Comparison of ENCODE assay signal across 8 cellular contexts in genomic region chr3:14178247-14179113, GRCh38. TPM values are rescaled to one million over a fixed set of nuclear protein-coding genes. Genes with fewer than 3 reads are reported as not detected.
A peak's percentile ranks its signal among the peaks of the same experiment; 100 is the strongest.
DNase-seq lines count a peak whose midpoint lies in the region; ATAC-seq lines count a peak whose summit lies in the region.

TSS of gene LSM3 (plus strand) at chr3:14178817. CDS start at chr3:14178861, 44 bp downstream.
TSS of gene XPC (minus strand) at chr3:14178601. CDS start at chr3:14178568, 33 bp downstream.

- peaks cover 51 to 72% of the 10 kb centered on the region in 2 donors for H3K4me1 Mint-ChIP-seq in immature natural killer cell

- H3K4me3 Mint-ChIP-seq in immature natural killer cell = peak within 1 kb of the TSS; percentile 89 to 97 (median 94)

- DNase-seq in AG08396 (ENCODE audit: low spot score) (peak; percentile 96), NCI-H345 treated with DMSO at 0.1 percent for 48 hours (lab: John Stamatoyannopoulos, UW; ENCODE audit: unreplicated experiment) (peak; percentile 94), immature natural killer cell (peak; percentile 99 to 100 (median 100)), smooth muscle cell of the brain vasculature (ENCODE audit: low read depth, low spot score) (peak; percentile 97)
- peak; percentile 94 to 98 (median 96) for DNase-seq in activated CD4-positive, CD25-positive, alpha-beta regulatory T cell (lab: John Stamatoyannopoulos, UW)
- DNase-seq in central memory CD4-positive, alpha-beta T cell = peak; percentile 99

- peak; percentile 94 for ATAC-seq in GM19023 (IDR thresholded peaks at IDR 0.05; ENCODE audit: unreplicated experiment)
- peak; percentile 93 for ATAC-seq in HG03280 (IDR thresholded peaks at IDR 0.05; ENCODE audit: unreplicated experiment)

- peaks cover 3 to 18% (median 17%) of the 10 kb centered on the region in 3 donors for H3K36me3 Mint-ChIP-seq in immature natural killer cell

- H3K27ac Mint-ChIP-seq in immature natural killer cell = peak within 1 kb of the TSS; percentile 96 to 99 (median 98)

- peaks cover 7 to 12% (median 11%) of the 10 kb centered on the region in 3 donors for H3K27me3 Mint-ChIP-seq in immature natural killer cell (ENCODE audit: low read depth in 3 of 3)

- no peaks in the 10 kb centered on the region for H3K9me3 Mint-ChIP-seq in immature natural killer cell

RNA-seq across cellular contexts. Expression of gene LSM3, which starts in this region (rescaled TPM):
- polyA plus RNA-seq in immature natural killer cell = 10 to 100 TPM; 28.3 to 38.3 (median 31.5) TPM

RNA-seq across cellular contexts. Expression of gene XPC, which starts in this region (rescaled TPM):
- 10 to 100 TPM; 20.3 to 32.2 (median 22.6) TPM for polyA plus RNA-seq in immature natural killer cell

Comparison
In these comparisons a context has a peak if more than half of its experiments do, and no peak if none do; other contexts are left out.
1. Peak in every context shown above with its lines: DNase-seq and ATAC-seq.